8 cellular contexts compared by ENCODE assay signal in the genomic region with DNA sequence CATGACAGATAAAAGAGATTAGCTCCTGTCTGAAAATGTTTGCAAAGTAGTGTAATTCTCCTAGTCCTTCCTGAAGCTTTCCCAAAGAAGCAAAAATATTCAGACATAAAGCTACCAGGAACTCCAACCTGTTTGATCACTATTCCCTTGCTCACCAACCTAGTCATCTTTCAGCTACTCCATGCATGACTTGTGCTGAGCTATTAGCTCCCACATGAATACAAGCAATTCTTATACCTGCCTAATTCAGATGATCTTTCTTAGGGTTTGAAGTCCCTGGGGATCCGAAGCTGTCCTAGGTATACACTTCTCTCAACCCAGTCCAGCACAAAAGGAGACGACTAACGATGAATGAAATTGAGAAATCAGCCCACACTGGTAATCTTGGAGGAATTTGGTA. TPM values are rescaled to one million over a fixed set of nuclear protein-coding genes. Genes with fewer than 3 reads are reported as not detected.
DNase-seq lines count a peak whose midpoint lies in the region; ATAC-seq and TF ChIP-seq lines count a peak whose summit lies in the region.

No MANE protein-coding gene starts in this region.

- no peaks in the 10 kb centered on the region for H3K27me3 ChIP-seq in CD4-positive, CD25-positive, alpha-beta regulatory T cell (ENCODE audit: control insufficient read depth, insufficient read depth, low read length)
- H3K27me3 ChIP-seq in lower lobe of right lung (ENCODE audit: low read depth): no peaks in the 10 kb centered on the region

- peaks cover 16% of the 10 kb centered on the region for H3K27me3 Mint-ChIP-seq in CD4-positive, CD25-positive, alpha-beta regulatory T cell
- H3K27me3 Mint-ChIP-seq in MCF 10A (ENCODE audit: insufficient read depth, unreplicated experiment): no peaks in the 10 kb centered on the region

- H3K9me3 Mint-ChIP-seq in CD4-positive, CD25-positive, alpha-beta regulatory T cell: peaks cover 0 to 1% (median 0%) of the 10 kb centered on the region in 7 donors
- H3K9me3 Mint-ChIP-seq in MCF 10A (ENCODE audit: unreplicated experiment): no peaks in the 10 kb centered on the region

- POLR2A ChIA-PET in MCF 10A (lab: Yijun Ruan, JAX): interaction anchor here (0.6 to 5.3 kb wide), 33 partner anchors 9 to 394 kb away, joined by 3 to 95 read pairs (median 9); a partner anchor contains a TSS

- H3K4me1 ChIP-seq in CD4-positive, CD25-positive, alpha-beta regulatory T cell (ENCODE audit: control insufficient read depth, insufficient read depth, low read length, poor library complexity, severe bottlenecking): peaks cover 5% of the 10 kb centered on the region
- H3K4me1 ChIP-seq in lower lobe of right lung: peaks cover 21% of the 10 kb centered on the region
- no peaks in the 10 kb centered on the region for H3K4me1 ChIP-seq in urinary bladder (ENCODE audit: insufficient read depth)

- H3K4me3 Mint-ChIP-seq in CD4-positive, CD25-positive, alpha-beta regulatory T cell: peak overlapping the region; percentile 93 to 97 (median 96)
- H3K4me3 Mint-ChIP-seq in MCF 10A (ENCODE audit: unreplicated experiment): peak overlapping the region; percentile 91

- peak overlapping the region; percentile 53 to 99 (median 97) for H3K27ac Mint-ChIP-seq in CD4-positive, CD25-positive, alpha-beta regulatory T cell
- H3K27ac Mint-ChIP-seq in MCF 10A (ENCODE audit: low read depth, unreplicated experiment): peak overlapping the region; percentile 98

- peak overlapping the region; percentile 75 for H3K27ac ChIP-seq in CD4-positive, CD25-positive, alpha-beta regulatory T cell (ENCODE audit: insufficient read depth, low read length, poor library complexity, severe bottlenecking)
- peak overlapping the region; percentile 94 for H3K27ac ChIP-seq in lower lobe of right lung
- peak overlapping the region; percentile 58 for H3K27ac ChIP-seq in urinary bladder (ENCODE audit: low read depth)

- no peak for ATAC-seq in CD4-positive, CD25-positive, alpha-beta regulatory T cell (ENCODE audit: low read depth in 2 of 2)
- peak in 1 of 2 donors; percentile 5 for ATAC-seq in lower lobe of right lung
- no peak for ATAC-seq in HG03039 (IDR thresholded peaks at IDR 0.05; ENCODE audit: unreplicated experiment)

- 37% methylated on average over 3 of the region's 3 CpGs for WGBS in urinary bladder

- TF ChIP-seq CTCF in MCF 10A (IDR thresholded peaks at IDR 0.05; ENCODE audit: unreplicated experiment) (no peak), lower lobe of right lung (IDR thresholded peaks at IDR 0.05) (no peak)

- H3K9me3 ChIP-seq in CD4-positive, CD25-positive, alpha-beta regulatory T cell (ENCODE audit: control insufficient read depth in 2 of 2, low read length in 2 of 2): no peaks in the 10 kb centered on the region
- no peaks in the 10 kb centered on the region for H3K9me3 ChIP-seq in lower lobe of right lung

- CTCF ChIA-PET in MCF 10A (lab: Yijun Ruan, JAX): interaction anchor here (0.5 to 1.1 kb wide), 3 partner anchors 122 to 190 kb away, joined by 4 to 5 read pairs (median 5); no protein-coding TSS in a partner anchor

- H3K4me1 Mint-ChIP-seq in CD4-positive, CD25-positive, alpha-beta regulatory T cell: peaks cover 5 to 25% (median 10%) of the 10 kb centered on the region in 4 donors
- H3K4me1 Mint-ChIP-seq in MCF 10A (ENCODE audit: insufficient read depth, unreplicated experiment): peaks cover 18% of the 10 kb centered on the region

- H3K36me3 Mint-ChIP-seq in CD4-positive, CD25-positive, alpha-beta regulatory T cell: no peaks in the 10 kb centered on the region
- peaks cover 4% of the 10 kb centered on the region for H3K36me3 Mint-ChIP-seq in MCF 10A (ENCODE audit: insufficient read depth, unreplicated experiment)

- H3K4me3 ChIP-seq in CD4-positive, CD25-positive, alpha-beta regulatory T cell (ENCODE audit: low read depth, low read length): no peak overlapping the region
- peak overlapping the region; percentile 70 for H3K4me3 ChIP-seq in lower lobe of right lung
- peak overlapping the region; percentile 47 for H3K4me3 ChIP-seq in urinary bladder (ENCODE audit: low read depth, low read length)

- BruUV-seq in MCF 10A (replicated peaks; lab: Mats Ljungman, UMichigan): no TSS peak

- intact Hi-C loops in MCF 10A (cut with micrococcal nuclease): no loop called here
- intact Hi-C loops in lower lobe of right lung (cut with DNase I): no loop called here
- intact Hi-C loops in posterior cingulate gyrus (cut with DNase I): no loop called here

- H3K36me3 ChIP-seq in CD4-positive, CD25-positive, alpha-beta regulatory T cell (ENCODE audit: control insufficient read depth, insufficient read depth, low read length): no peaks in the 10 kb centered on the region
- H3K36me3 ChIP-seq in lower lobe of right lung (no peaks in the 10 kb centered on the region), urinary bladder (ENCODE audit: insufficient read depth) (no peaks in the 10 kb centered on the region)

- DNase-seq in CD4-positive, CD25-positive, alpha-beta regulatory T cell: no peak
- DNase-seq in LoVo (ENCODE audit: low spot score): peak; percentile 29
- peak; percentile 17 for DNase-seq in MCF 10A (ENCODE audit: unreplicated experiment)
- DNase-seq in lower lobe of right lung: no peak
- no peak for DNase-seq in DMS 273 treated with DMSO at 0.1 percent for 48 hours (lab: John Stamatoyannopoulos, UW)
- DNase-seq in posterior cingulate gyrus: no peak

RNA-seq across cellular contexts. Expression of a gene that starts 0.7 kb away (rescaled TPM):
- 1.1 TPM for total RNA-seq in CD4-positive, CD25-positive, alpha-beta regulatory T cell
- 1 to 10 TPM in 3 of 4 donors, under 1 TPM in 1; 0.98 to 2.8 (median 1.3) TPM for polyA plus RNA-seq in CD4-positive, CD25-positive, alpha-beta regulatory T cell
- total RNA-seq in MCF 10A (2022) (9.2 and 13.1 TPM in 2 replicates), lower lobe of right lung (10.8 TPM), urinary bladder (13.3 TPM)
- 5.5 TPM for polyA plus RNA-seq in urinary bladder

RNA-seq across cellular contexts. Expression of a gene that starts 35.7 kb away (rescaled TPM):
- total RNA-seq in CD4-positive, CD25-positive, alpha-beta regulatory T cell: 93.2 TPM
- 10 to 100 TPM; 76.8 to 89.0 (median 79.9) TPM for polyA plus RNA-seq in CD4-positive, CD25-positive, alpha-beta regulatory T cell
- total RNA-seq in MCF 10A (2022) (74.0 and 76.0 TPM in 2 replicates), lower lobe of right lung (41.5 TPM), urinary bladder (75.4 TPM)
- 32.9 TPM for polyA plus RNA-seq in urinary bladder

Comparison
In these comparisons a context has a peak if more than half of its experiments do, and no peak if none do; other contexts are left out.
1. DNase-seq: peak in LoVo (single experiment) and MCF 10A (single experiment); none in CD4-positive, CD25-positive, alpha-beta regulatory T cell (0 of 3), lower lobe of right lung (single experiment), DMS 273 treated with DMSO at 0.1 percent for 48 hours (single experiment) and posterior cingulate gyrus (0 of 10).
2. Peak in every context shown above with its lines, with median percentiles within 50 percentile points of each other: H3K27ac ChIP-seq.